In genomic region chr9:33695856-33696255, GRCh38 we compare ENCODE assay signal across 5 cellular contexts.
"Had no signal": no experiment of that assay in that cellular context is flagged by ENCODE, and none has a peak within 500 bp of the region (broad histone marks: within the 10 kb centered on the region; RNA-seq: fewer than 3 reads in every experiment).

No MANE protein-coding gene starts in this region.

- H3K4me3 ChIP-seq: GM23248 had no signal

- H2AFZ ChIP-seq: GM23248 had no signal

- H3K27ac ChIP-seq: GM23248 had no signal

- H3K9me3 Mint-ChIP-seq: H9 had no signal

- DNase-seq: GM23248, H9, HCEC 1CT, IMR-90, KBM-7 had no signal

- H3K27ac Mint-ChIP-seq: H9 had no signal

- H3K4me3 Mint-ChIP-seq: H9 had no signal
